ENCODE assay signal across 17 cellular contexts in genomic region chr18:11035814-11036213, GRCh38.
DNase-seq lines count a peak whose midpoint lies in the region; ATAC-seq, FAIRE-seq and TF ChIP-seq lines count a peak whose summit lies in the region.
"Had no signal": no experiment of that assay in that cellular context is flagged by ENCODE, and none has a peak within 500 bp of the region (broad histone marks: within the 10 kb centered on the region; RNA-seq: fewer than 3 reads in every experiment).

No MANE protein-coding gene starts in this region.

- intact Hi-C loops in mucosa of descending colon (cut with DNase I, micrococcal nuclease) (no loop called here), ovary (cut with DNase I) (no loop called here)

- ATAC-seq in left lobe of liver: peak; percentile 83
- peak; percentile 34 for ATAC-seq in mucosa of descending colon
- ATAC-seq: HCT116 had no signal

- H2AFZ ChIP-seq in OCI-LY1 (ENCODE audit: low read length): no peak overlapping the region

- peak; percentile 80 for FAIRE-seq in GM12891 (lab: Jason Lieb, UNC)
- FAIRE-seq: G401.6, HTR-8/SVneo had no signal

- no peak overlapping the region for H3K4me2 ChIP-seq in OCI-LY1 (ENCODE audit: low read length)

- H3K9ac ChIP-seq in OCI-LY1 (ENCODE audit: low read length): no peak overlapping the region

- H3K4me1 ChIP-seq in OCI-LY1 (ENCODE audit: insufficient read depth, low read length, severe bottlenecking) (peaks cover 52% of the 10 kb centered on the region), mucosa of descending colon (ENCODE audit: low read depth) (no peaks in the 10 kb centered on the region), ovary (ENCODE audit: insufficient read depth) (peaks cover 2% of the 10 kb centered on the region)

- H3K4me3 ChIP-seq in OCI-LY1 (ENCODE audit: low read depth, low read length, poor library complexity, severe bottlenecking) (no peak overlapping the region), mucosa of descending colon (no peak overlapping the region), ovary (no peak overlapping the region)

- no peaks in the 10 kb centered on the region for H3F3A ChIP-seq in OCI-LY1 (ENCODE audit: insufficient read depth, low read length)

- H3K9me3 ChIP-seq in OCI-LY1 (ENCODE audit: low read length): no peaks in the 10 kb centered on the region
- no peaks in the 10 kb centered on the region for H3K9me3 ChIP-seq in mucosa of descending colon
- no peaks in the 10 kb centered on the region for H3K9me3 ChIP-seq in ovary

- no peaks in the 10 kb centered on the region for H3K9me2 ChIP-seq in OCI-LY1 (ENCODE audit: low read depth, low read length)

- DNase-seq in GM12891 (ENCODE audit: insufficient read length, low spot score) (no peak), left lobe of liver (ENCODE audit: low spot score) (no peak), mucosa of descending colon (no peak), erythroblast (lab: John Stamatoyannopoulos, UW) (no peak), NCI-H2196 treated with DMSO at 0.1 percent for 48 hours (lab: John Stamatoyannopoulos, UW; ENCODE audit: unreplicated experiment) (no peak), ovary (no peak)
- DNase-seq: ACHN; C1 segment of cervical spinal cord; Calu3; CD4-positive, alpha-beta T cell; DMS 273 treated with DMSO at 0.1 percent for 48 hours; DMS79 treated with DMSO at 0.1 percent for 48 hours; EL had no signal

- H4K20me1 ChIP-seq in OCI-LY1 (ENCODE audit: insufficient read depth, low read length): no peaks in the 10 kb centered on the region

- no peaks in the 10 kb centered on the region for H3K27me3 ChIP-seq in OCI-LY1 (ENCODE audit: insufficient read depth, low read length)
- H3K27me3 ChIP-seq in ovary: no peaks in the 10 kb centered on the region

- TF ChIP-seq CTCF in OCI-LY1 (IDR thresholded peaks at IDR 0.05; ENCODE audit: low read length) (no peak), mucosa of descending colon (IDR thresholded peaks at IDR 0.05) (no peak), ovary (IDR thresholded peaks at IDR 0.05) (no peak)

- H3K79me2 ChIP-seq in OCI-LY1 (ENCODE audit: insufficient read depth, low read length): no peaks in the 10 kb centered on the region

- no peak for TF ChIP-seq EP300 in ovary (IDR thresholded peaks at IDR 0.05)

- H3K27ac ChIP-seq in OCI-LY1 (ENCODE audit: low read depth, low read length, poor library complexity, severe bottlenecking): peak overlapping the region; percentile 4
- no peak overlapping the region for H3K27ac ChIP-seq in ovary

- TF ChIP-seq POLR2A in GM12891 (IDR thresholded peaks at IDR 0.05; ENCODE audit: low read depth, low read length) (no peak), erythroblast (IDR thresholded peaks at IDR 0.05; ENCODE audit: low read length) (no peak), ovary (IDR thresholded peaks at IDR 0.05) (no peak)

- H3K36me3 ChIP-seq in OCI-LY1 (ENCODE audit: insufficient read depth, low read length): no peaks in the 10 kb centered on the region
- H3K36me3 ChIP-seq in mucosa of descending colon (ENCODE audit: low read depth): no peaks in the 10 kb centered on the region
- H3K36me3 ChIP-seq in ovary: no peaks in the 10 kb centered on the region

TF ChIP-seq in GM12891, 5 proteins besides CTCF, POLR2A, EP300 and RAD21:
- TF ChIP-seq SPI1 (IDR thresholded peaks at IDR 0.05; ENCODE audit: low read depth, low read length) (no peak), POU2F2 (IDR thresholded peaks at IDR 0.05; ENCODE audit: low read depth, low read length) (no peak), TAF1 (IDR thresholded peaks at IDR 0.05; ENCODE audit: low read depth, low read length) (no peak), POLR2AphosphoS5 (IDR thresholded peaks at IDR 0.05; ENCODE audit: low read depth, low read length) (no peak), PAX5 (IDR thresholded peaks at IDR 0.05; ENCODE audit: insufficient read depth, low read length, severe bottlenecking) (no peak)
